ENCODE assay signal across 8 cellular contexts in genomic region chr17:37358098-37358829, GRCh38. TPM values are rescaled to one million over a fixed set of nuclear protein-coding genes. Genes with fewer than 3 reads are reported as not detected.
DNase-seq lines count a peak whose midpoint lies in the region; ATAC-seq and TF ChIP-seq lines count a peak whose summit lies in the region.

No MANE protein-coding gene starts in this region.

- H3K9ac ChIP-seq in MM.1S (ENCODE audit: low read length) = peak overlapping the region; percentile 84

- H3K36me3 Mint-ChIP-seq in T-cell = no peaks in the 10 kb centered on the region

- H3K9me3 ChIP-seq in MM.1S (replicated peaks; ENCODE audit: insufficient read depth, low read length) = no peaks in the 10 kb centered on the region

- peak overlapping the region; percentile 75 to 84 (median 77) for H3K4me3 Mint-ChIP-seq in T-cell

- H3K4me1 ChIP-seq in MM.1S (ENCODE audit: low read length) = 0 out of 2 replicates have a peak, but pooled peaks cover 5% of the 10 kb centered on the region

- H3K4me3 ChIP-seq in MM.1S (ENCODE audit: low read length) = peak overlapping the region; percentile 78
- H3K4me3 ChIP-seq in cardiac fibroblast (replicated peaks in 1 of 2; ENCODE audit: low read depth in 2 of 2, low read length in 2 of 2) = peak overlapping the region; percentile 90 to 91
- peak overlapping the region; percentile 51 to 95 (median 82) for H3K4me3 ChIP-seq in skin epidermis

- POLR2A ChIA-PET in T-cell (lab: Charles Lee) = interaction anchor here (0.5 to 0.6 kb wide), 5 partner anchors 12 to 757 kb away, joined by 3 to 10 read pairs (median 3); no protein-coding TSS in a partner anchor

- no peaks in the 10 kb centered on the region for H4K20me1 ChIP-seq in MM.1S (ENCODE audit: insufficient read depth, low read length)

- CTCF ChIA-PET in T-cell (lab: Charles Lee) = interaction anchor here in 1 of 2 donors (0.7 to 1.4 kb wide), 5 partner anchors 15 to 49 kb away, joined by 4 to 10 read pairs (median 4); partner anchors contain the start of genes ACACA, C17orf78 and TADA2A

- H3K27me3 Mint-ChIP-seq in T-cell = no peaks in the 10 kb centered on the region

- H3K27me3 ChIP-seq in MM.1S (replicated peaks; ENCODE audit: insufficient read depth, low read length) = no peaks in the 10 kb centered on the region

- H3F3A ChIP-seq in MM.1S (ENCODE audit: insufficient read depth, low read length) = peaks cover 5% of the 10 kb centered on the region; the same call in 1 of the 2 replicates

- H3K27ac ChIP-seq in MM.1S (ENCODE audit: low read length) = peak overlapping the region; percentile 25; the same call in 1 of the 2 replicates
- H3K27ac ChIP-seq in skin epidermis = peak overlapping the region; percentile 52 to 94 (median 85)

- H3K79me2 ChIP-seq in MM.1S (ENCODE audit: low read length) = peaks cover 43% of the 10 kb centered on the region

- no peaks in the 10 kb centered on the region for H3K9me2 ChIP-seq in MM.1S (replicated peaks; ENCODE audit: insufficient read depth, low read length)

- DNase-seq in D341Med (ENCODE audit: low spot score) (peak; percentile 88), MM.1S (peak; percentile 46), T-cell (peak in 17 of 34 experiments; percentile 1 to 13 (median 3)), cardiac fibroblast (ENCODE audit: low read depth in 2 of 2) (peak; percentile 38 to 53), iPS-NIHi7 (ENCODE audit: extremely low spot score) (peak; percentile 88)

- H3K27ac Mint-ChIP-seq in T-cell = peak overlapping the region; percentile 71 to 80

- H3K4me1 Mint-ChIP-seq in T-cell = peaks cover 18 to 24% (median 20%) of the 10 kb centered on the region in 3 donors

- peak overlapping the region; percentile 93 for H2AFZ ChIP-seq in MM.1S (ENCODE audit: low read length)

- H3K4me2 ChIP-seq in MM.1S (ENCODE audit: low read depth, low read length) = peak overlapping the region; percentile 92

- TF ChIP-seq CTCF in MM.1S (IDR thresholded peaks at IDR 0.05; ENCODE audit: low read length) (no peak), cardiac fibroblast (IDR thresholded peaks at IDR 0.05; ENCODE audit: low read depth, low read length) (no peak)

- no peaks in the 10 kb centered on the region for H3K36me3 ChIP-seq in MM.1S (replicated peaks; ENCODE audit: insufficient read depth, low read length)

- H3K9me3 Mint-ChIP-seq in T-cell = no peaks in the 10 kb centered on the region

- ATAC-seq in GM21619 (IDR thresholded peaks at IDR 0.05; ENCODE audit: unreplicated experiment) (peak; percentile 12), T-cell (replicated peaks in 1 of 4) (peak in 1 of 4 experiments; percentile 10), GM21576 (IDR thresholded peaks at IDR 0.05; ENCODE audit: unreplicated experiment) (no peak)

RNA-seq across cellular contexts. Expression of gene C17orf78, which starts 17.5 kb away (rescaled TPM):
- not detected for total RNA-seq in T-cell

RNA-seq across cellular contexts. Expression of gene ACACA, which starts 48.4 kb away (rescaled TPM):
- 10 to 100 TPM; 15.9 to 30.2 (median 18.0) TPM for total RNA-seq in T-cell

RNA-seq across cellular contexts. Expression of gene TADA2A, which starts 48.4 kb away (rescaled TPM):
- 10 to 100 TPM; 14.5 to 27.3 (median 21.9) TPM for total RNA-seq in T-cell
